Comparison of ENCODE assay signal across 1 cellular context in the genomic region with DNA sequence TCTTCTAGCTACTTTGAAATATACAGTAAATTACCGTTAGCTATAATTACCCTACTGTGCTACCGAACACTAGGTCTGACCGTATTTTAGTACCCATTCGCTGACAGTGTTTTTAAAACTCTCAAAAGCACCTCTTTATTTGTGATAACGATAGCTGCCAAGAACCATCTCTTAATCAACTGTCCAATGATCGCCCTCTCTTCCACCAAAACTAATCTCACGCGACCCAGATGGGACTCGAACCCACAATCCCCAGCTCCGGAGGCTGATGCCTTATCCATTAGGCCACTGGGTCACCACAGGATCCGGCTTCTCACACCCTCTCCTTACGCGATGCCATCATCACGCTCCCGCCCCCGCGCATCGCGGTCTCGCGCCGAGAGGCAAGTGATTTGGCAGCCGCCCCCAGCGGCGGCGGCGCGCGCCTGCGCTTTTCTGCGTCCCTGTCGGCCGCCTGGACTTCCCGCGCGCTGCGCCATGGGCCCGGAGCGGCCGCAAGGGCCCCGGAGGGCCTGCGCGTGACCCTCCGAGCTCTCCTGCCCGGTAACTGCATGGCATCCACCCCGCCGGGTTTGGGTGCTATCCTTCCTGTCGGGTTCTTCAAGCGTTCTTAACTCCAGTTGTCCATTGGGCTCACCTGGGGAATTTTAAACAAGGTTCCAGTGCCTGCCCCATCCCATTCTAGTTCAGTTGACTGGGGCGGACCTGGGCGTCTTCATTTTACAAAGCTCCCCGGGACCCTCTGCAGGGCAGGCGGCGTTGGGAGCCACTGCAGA.
TF ChIP-seq lines count a peak whose summit lies in the region.

No MANE protein-coding gene starts in this region.

TF ChIP-seq in HepG2, 621 proteins besides CTCF, POLR2A, EP300 and RAD21 (continued from another document and continues in another):
- no peak; the same call in 1 of the 2 replicates for TF ChIP-seq RNF219 (CRISPR knock-in tag; IDR thresholded peaks at IDR 0.05)
- TF ChIP-seq SNAI1 (CRISPR knock-in tag; IDR thresholded peaks at IDR 0.05; ENCODE audit: borderline replicate concordance), result peak; percentile 33; the same call in 1 of the 2 replicates
- TF ChIP-seq ZNF746 (CRISPR knock-in tag; IDR thresholded peaks at IDR 0.05), result peak; percentile 32
- TF ChIP-seq, protein P1, sequence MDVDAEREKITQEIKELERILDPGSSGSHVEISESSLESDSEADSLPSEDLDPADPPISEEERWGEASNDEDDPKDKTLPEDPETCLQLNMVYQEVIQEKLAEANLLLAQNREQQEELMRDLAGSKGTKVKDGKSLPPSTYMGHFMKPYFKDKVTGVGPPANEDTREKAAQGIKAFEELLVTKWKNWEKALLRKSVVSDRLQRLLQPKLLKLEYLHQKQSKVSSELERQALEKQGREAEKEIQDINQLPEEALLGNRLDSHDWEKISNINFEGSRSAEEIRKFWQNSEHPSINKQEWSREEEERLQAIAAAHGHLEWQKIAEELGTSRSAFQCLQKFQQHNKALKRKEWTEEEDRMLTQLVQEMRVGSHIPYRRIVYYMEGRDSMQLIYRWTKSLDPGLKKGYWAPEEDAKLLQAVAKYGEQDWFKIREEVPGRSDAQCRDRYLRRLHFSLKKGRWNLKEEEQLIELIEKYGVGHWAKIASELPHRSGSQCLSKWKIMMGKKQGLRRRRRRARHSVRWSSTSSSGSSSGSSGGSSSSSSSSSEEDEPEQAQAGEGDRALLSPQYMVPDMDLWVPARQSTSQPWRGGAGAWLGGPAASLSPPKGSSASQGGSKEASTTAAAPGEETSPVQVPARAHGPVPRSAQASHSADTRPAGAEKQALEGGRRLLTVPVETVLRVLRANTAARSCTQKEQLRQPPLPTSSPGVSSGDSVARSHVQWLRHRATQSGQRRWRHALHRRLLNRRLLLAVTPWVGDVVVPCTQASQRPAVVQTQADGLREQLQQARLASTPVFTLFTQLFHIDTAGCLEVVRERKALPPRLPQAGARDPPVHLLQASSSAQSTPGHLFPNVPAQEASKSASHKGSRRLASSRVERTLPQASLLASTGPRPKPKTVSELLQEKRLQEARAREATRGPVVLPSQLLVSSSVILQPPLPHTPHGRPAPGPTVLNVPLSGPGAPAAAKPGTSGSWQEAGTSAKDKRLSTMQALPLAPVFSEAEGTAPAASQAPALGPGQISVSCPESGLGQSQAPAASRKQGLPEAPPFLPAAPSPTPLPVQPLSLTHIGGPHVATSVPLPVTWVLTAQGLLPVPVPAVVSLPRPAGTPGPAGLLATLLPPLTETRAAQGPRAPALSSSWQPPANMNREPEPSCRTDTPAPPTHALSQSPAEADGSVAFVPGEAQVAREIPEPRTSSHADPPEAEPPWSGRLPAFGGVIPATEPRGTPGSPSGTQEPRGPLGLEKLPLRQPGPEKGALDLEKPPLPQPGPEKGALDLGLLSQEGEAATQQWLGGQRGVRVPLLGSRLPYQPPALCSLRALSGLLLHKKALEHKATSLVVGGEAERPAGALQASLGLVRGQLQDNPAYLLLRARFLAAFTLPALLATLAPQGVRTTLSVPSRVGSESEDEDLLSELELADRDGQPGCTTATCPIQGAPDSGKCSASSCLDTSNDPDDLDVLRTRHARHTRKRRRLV (CRISPR knock-in tag; IDR thresholded peaks at IDR 0.05), result no peak
- TF ChIP-seq ZNF33B (CRISPR knock-in tag; IDR thresholded peaks at IDR 0.05), result peak; percentile 98
- TF ChIP-seq ZNF737 (CRISPR knock-in tag; IDR thresholded peaks at IDR 0.05; ENCODE audit: borderline replicate concordance), result no peak; the same call in 1 of the 2 replicates
- TF ChIP-seq FLYWCH1 (CRISPR knock-in tag; IDR thresholded peaks at IDR 0.05), result peak; percentile 73; the same call in 1 of the 2 replicates
- TF ChIP-seq ZBTB34 (CRISPR knock-in tag; IDR thresholded peaks at IDR 0.05), result peak; percentile 96
- TF ChIP-seq SAFB2 (CRISPR knock-in tag; IDR thresholded peaks at IDR 0.05; ENCODE audit: borderline replicate concordance, low read depth), result 0 out of 2 replicates have a peak, but pooled peaks have one; percentile 83
- TF ChIP-seq ZNF766 (CRISPR knock-in tag; IDR thresholded peaks at IDR 0.05; ENCODE audit: borderline replicate concordance), result peak; percentile 98
- TF ChIP-seq RFXAP (CRISPR knock-in tag; IDR thresholded peaks at IDR 0.05; ENCODE audit: borderline replicate concordance), result peak; percentile 95
- TF ChIP-seq ZNF547 (CRISPR knock-in tag; IDR thresholded peaks at IDR 0.05), result peak; percentile 97
- TF ChIP-seq ZHX1 (CRISPR knock-in tag; IDR thresholded peaks at IDR 0.05; ENCODE audit: low read depth), result peak; percentile 83; the same call in 1 of the 2 replicates
- peak; percentile 92 for TF ChIP-seq GATAD2A (CRISPR knock-in tag; IDR thresholded peaks at IDR 0.05)
- TF ChIP-seq RBFOX2 (IDR thresholded peaks at IDR 0.05; ENCODE audit: low read depth, low read length), result peak; percentile 97
- TF ChIP-seq ZNF879 (CRISPR knock-in tag; IDR thresholded peaks at IDR 0.05), result peak; percentile 71
- TF ChIP-seq ZNF24 (IDR thresholded peaks at IDR 0.05), result peak; percentile 100
- no peak for TF ChIP-seq SRSF4 (IDR thresholded peaks at IDR 0.05; ENCODE audit: low read depth, low read length, poor library complexity, severe bottlenecking)
- TF ChIP-seq, protein P2, sequence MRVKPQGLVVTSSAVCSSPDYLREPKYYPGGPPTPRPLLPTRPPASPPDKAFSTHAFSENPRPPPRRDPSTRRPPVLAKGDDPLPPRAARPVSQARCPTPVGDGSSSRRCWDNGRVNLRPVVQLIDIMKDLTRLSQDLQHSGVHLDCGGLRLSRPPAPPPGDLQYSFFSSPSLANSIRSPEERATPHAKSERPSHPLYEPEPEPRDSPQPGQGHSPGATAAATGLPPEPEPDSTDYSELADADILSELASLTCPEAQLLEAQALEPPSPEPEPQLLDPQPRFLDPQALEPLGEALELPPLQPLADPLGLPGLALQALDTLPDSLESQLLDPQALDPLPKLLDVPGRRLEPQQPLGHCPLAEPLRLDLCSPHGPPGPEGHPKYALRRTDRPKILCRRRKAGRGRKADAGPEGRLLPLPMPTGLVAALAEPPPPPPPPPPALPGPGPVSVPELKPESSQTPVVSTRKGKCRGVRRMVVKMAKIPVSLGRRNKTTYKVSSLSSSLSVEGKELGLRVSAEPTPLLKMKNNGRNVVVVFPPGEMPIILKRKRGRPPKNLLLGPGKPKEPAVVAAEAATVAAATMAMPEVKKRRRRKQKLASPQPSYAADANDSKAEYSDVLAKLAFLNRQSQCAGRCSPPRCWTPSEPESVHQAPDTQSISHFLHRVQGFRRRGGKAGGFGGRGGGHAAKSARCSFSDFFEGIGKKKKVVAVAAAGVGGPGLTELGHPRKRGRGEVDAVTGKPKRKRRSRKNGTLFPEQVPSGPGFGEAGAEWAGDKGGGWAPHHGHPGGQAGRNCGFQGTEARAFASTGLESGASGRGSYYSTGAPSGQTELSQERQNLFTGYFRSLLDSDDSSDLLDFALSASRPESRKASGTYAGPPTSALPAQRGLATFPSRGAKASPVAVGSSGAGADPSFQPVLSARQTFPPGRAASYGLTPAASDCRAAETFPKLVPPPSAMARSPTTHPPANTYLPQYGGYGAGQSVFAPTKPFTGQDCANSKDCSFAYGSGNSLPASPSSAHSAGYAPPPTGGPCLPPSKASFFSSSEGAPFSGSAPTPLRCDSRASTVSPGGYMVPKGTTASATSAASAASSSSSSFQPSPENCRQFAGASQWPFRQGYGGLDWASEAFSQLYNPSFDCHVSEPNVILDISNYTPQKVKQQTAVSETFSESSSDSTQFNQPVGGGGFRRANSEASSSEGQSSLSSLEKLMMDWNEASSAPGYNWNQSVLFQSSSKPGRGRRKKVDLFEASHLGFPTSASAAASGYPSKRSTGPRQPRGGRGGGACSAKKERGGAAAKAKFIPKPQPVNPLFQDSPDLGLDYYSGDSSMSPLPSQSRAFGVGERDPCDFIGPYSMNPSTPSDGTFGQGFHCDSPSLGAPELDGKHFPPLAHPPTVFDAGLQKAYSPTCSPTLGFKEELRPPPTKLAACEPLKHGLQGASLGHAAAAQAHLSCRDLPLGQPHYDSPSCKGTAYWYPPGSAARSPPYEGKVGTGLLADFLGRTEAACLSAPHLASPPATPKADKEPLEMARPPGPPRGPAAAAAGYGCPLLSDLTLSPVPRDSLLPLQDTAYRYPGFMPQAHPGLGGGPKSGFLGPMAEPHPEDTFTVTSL (CRISPR knock-in tag; IDR thresholded peaks at IDR 0.05; ENCODE audit: borderline replicate concordance), result peak; percentile 6; the same call in 1 of the 2 replicates
- TF ChIP-seq XRCC5 (optimal IDR thresholded peaks at IDR 0.05; ENCODE audit: low read length), result peak; percentile 97
- TF ChIP-seq PHB2 (IDR thresholded peaks at IDR 0.05; ENCODE audit: partially characterized antibody), result no peak
- TF ChIP-seq DR1 (CRISPR knock-in tag; IDR thresholded peaks at IDR 0.05), result peak; percentile 86
- TF ChIP-seq GPBP1L1 (CRISPR knock-in tag; IDR thresholded peaks at IDR 0.05), result no peak
- no peak for TF ChIP-seq ZNF496 (CRISPR knock-in tag; IDR thresholded peaks at IDR 0.05; ENCODE audit: insufficient replicate concordance)
- peak; percentile 96 for TF ChIP-seq AHR (CRISPR knock-in tag; IDR thresholded peaks at IDR 0.05)
- TF ChIP-seq, protein P3, sequence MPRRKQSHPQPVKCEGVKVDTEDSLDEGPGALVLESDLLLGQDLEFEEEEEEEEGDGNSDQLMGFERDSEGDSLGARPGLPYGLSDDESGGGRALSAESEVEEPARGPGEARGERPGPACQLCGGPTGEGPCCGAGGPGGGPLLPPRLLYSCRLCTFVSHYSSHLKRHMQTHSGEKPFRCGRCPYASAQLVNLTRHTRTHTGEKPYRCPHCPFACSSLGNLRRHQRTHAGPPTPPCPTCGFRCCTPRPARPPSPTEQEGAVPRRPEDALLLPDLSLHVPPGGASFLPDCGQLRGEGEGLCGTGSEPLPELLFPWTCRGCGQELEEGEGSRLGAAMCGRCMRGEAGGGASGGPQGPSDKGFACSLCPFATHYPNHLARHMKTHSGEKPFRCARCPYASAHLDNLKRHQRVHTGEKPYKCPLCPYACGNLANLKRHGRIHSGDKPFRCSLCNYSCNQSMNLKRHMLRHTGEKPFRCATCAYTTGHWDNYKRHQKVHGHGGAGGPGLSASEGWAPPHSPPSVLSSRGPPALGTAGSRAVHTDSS (CRISPR knock-in tag; conservative IDR thresholded peaks at IDR 0.05), result peak; percentile 99
- no peak for TF ChIP-seq MAFG (CRISPR knock-in tag; IDR thresholded peaks at IDR 0.05)
- TF ChIP-seq, protein P4, sequence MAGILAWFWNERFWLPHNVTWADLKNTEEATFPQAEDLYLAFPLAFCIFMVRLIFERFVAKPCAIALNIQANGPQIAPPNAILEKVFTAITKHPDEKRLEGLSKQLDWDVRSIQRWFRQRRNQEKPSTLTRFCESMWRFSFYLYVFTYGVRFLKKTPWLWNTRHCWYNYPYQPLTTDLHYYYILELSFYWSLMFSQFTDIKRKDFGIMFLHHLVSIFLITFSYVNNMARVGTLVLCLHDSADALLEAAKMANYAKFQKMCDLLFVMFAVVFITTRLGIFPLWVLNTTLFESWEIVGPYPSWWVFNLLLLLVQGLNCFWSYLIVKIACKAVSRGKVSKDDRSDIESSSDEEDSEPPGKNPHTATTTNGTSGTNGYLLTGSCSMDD (CRISPR knock-in tag; IDR thresholded peaks at IDR 0.05), result peak; percentile 60; the same call in 1 of the 2 replicates
- peak; percentile 99 for TF ChIP-seq ZSCAN31 (CRISPR knock-in tag; IDR thresholded peaks at IDR 0.05; ENCODE audit: low read depth)
- no peak for TF ChIP-seq NR1H2 (CRISPR knock-in tag; IDR thresholded peaks at IDR 0.05; ENCODE audit: borderline replicate concordance, low read depth)
- TF ChIP-seq STAG1 (CRISPR knock-in tag; IDR thresholded peaks at IDR 0.05), result no peak; the same call in 1 of the 2 replicates
- TF ChIP-seq ZNF552 (CRISPR knock-in tag; IDR thresholded peaks at IDR 0.05; ENCODE audit: borderline replicate concordance), result peak; percentile 96; the same call in 1 of the 2 replicates
